ENCODE assay signal across 8 cellular contexts in the genomic region with DNA sequence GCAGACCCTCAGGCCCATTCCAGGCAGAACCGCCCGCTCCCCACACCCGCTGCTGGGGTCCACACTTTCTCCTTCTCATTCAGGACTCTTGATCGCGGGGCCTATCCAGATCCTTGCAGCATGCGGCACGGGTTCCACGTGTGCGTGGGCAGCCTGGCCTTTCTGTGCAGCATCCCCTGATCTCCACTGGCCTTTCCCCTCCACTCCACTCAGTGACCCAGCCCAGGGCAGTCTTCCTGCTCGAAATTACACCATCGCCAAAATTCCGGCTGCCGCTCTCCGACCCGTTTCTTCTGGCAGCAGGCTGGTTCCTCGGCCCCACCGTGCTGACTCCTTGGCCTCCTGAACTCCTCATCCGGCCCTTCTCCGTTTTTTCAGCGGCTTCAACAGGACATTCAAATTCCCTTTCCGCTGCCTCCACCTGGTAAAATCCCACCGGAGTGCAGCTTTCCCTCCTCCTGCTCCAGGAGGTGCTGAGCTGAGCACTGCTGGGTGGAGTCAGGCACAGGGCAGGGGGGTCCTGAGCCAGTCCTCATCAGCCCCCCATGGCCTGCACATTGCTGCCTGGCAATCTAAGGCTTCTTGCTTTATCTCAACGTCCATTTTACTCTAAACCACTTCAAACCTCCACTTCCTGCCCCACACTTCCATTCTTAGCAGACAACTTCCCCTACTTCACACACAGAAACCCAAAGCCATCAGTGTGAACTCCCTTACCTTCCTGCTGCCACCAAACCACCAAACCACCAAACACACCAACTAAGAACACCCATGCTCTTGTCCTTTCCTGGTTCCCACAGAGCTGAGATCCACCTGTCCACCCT. TPM values are rescaled to one million over a fixed set of nuclear protein-coding genes. Genes with fewer than 3 reads are reported as not detected.
DNase-seq lines count a peak whose midpoint lies in the region; ATAC-seq and TF ChIP-seq lines count a peak whose summit lies in the region.

No MANE protein-coding gene starts in this region.

- H3K4me3 Mint-ChIP-seq in activated B cell treated with CpG ODN at 0.5 μM for 24 hours = peak overlapping the region; percentile 42
- no peak overlapping the region for H3K4me3 Mint-ChIP-seq in type B pancreatic cell

- peak overlapping the region; percentile 90 for H3K27ac ChIP-seq in BLaER1

- POLR2A ChIA-PET in activated B cell treated with CpG ODN at 0.5 μM for 24 hours (lab: Charles Lee) = interaction anchor here (1.4 kb wide), 1 partner anchor 9 kb away, joined by 11 read pairs; the partner anchor contains the start of gene SFT2D1

- H3K27me3 Mint-ChIP-seq in activated B cell treated with CpG ODN at 0.5 μM for 24 hours (no peaks in the 10 kb centered on the region), type B pancreatic cell (no peaks in the 10 kb centered on the region)

- peak overlapping the region; percentile 70 for H3K27ac Mint-ChIP-seq in activated B cell treated with CpG ODN at 0.5 μM for 24 hours
- H3K27ac Mint-ChIP-seq in type B pancreatic cell = peak overlapping the region; percentile 71

- H3K9ac ChIP-seq in BLaER1 = peak overlapping the region; percentile 71

- DNase-seq in GM19238 (ENCODE audit: insufficient read length, low spot score) (peak; percentile 45), activated B cell treated with CpG ODN at 0.5 μM for 24 hours (no peak), type B pancreatic cell (ENCODE audit: extremely low spot score, unreplicated experiment) (no peak), cardiac septum (ENCODE audit: low spot score) (no peak), NCI-H1417 (lab: John Stamatoyannopoulos, UW) (no peak), NCI-H2081 (lab: John Stamatoyannopoulos, UW) (no peak)

- H3K36me3 ChIP-seq in BLaER1 = peaks cover 61% of the 10 kb centered on the region

- peaks cover 35% of the 10 kb centered on the region for H3K36me3 Mint-ChIP-seq in activated B cell treated with CpG ODN at 0.5 μM for 24 hours (ENCODE audit: low read depth)
- peaks cover 17% of the 10 kb centered on the region for H3K36me3 Mint-ChIP-seq in type B pancreatic cell

- peaks cover 11% of the 10 kb centered on the region for H3K4me1 Mint-ChIP-seq in activated B cell treated with CpG ODN at 0.5 μM for 24 hours
- peaks cover 18% of the 10 kb centered on the region for H3K4me1 Mint-ChIP-seq in type B pancreatic cell (ENCODE audit: unreplicated experiment)

- peak; percentile 55 for ATAC-seq in HG03135 (IDR thresholded peaks at IDR 0.05; ENCODE audit: unreplicated experiment)
- peak; percentile 64 for ATAC-seq in activated B cell treated with CpG ODN at 0.5 μM for 24 hours (ENCODE audit: low read depth)

- peak overlapping the region; percentile 58 for H3K4me3 ChIP-seq in BLaER1

- CTCF ChIA-PET in activated B cell treated with CpG ODN at 0.5 μM for 24 hours (lab: Charles Lee) = interaction anchor here (1.0 to 2.8 kb wide), 2 partner anchors 10 to 48 kb away, joined by 3 to 7 read pairs; no protein-coding TSS in a partner anchor

- TF ChIP-seq CTCF in activated B cell treated with CpG ODN at 0.5 μM for 24 hours (IDR thresholded peaks at IDR 0.05) (no peak), type B pancreatic cell (conservative IDR thresholded peaks at IDR 0.05) (no peak)

- peaks cover 88% of the 10 kb centered on the region for H4K20me1 ChIP-seq in BLaER1

- peaks cover 75% of the 10 kb centered on the region for H3K4me1 ChIP-seq in BLaER1

- peak overlapping the region; percentile 99 for H3K4me2 ChIP-seq in BLaER1

- intact Hi-C loops in activated B cell treated with CpG ODN at 0.5 μM for 24 hours (cut with micrococcal nuclease) = loop anchor here (1.0 kb wide), 1 partner anchor 8 kb away; no protein-coding TSS in a partner anchor
- intact Hi-C loops in cardiac septum (cut with DNase I) = no loop called here

- no peaks in the 10 kb centered on the region for H3K9me3 ChIP-seq in BLaER1

- no peaks in the 10 kb centered on the region for H3K27me3 ChIP-seq in BLaER1

- no peaks in the 10 kb centered on the region for H3K9me3 Mint-ChIP-seq in activated B cell treated with CpG ODN at 0.5 μM for 24 hours
- H3K9me3 Mint-ChIP-seq in type B pancreatic cell = no peaks in the 10 kb centered on the region

RNA-seq across cellular contexts. Expression of gene SFT2D1, which starts 9.0 kb away (rescaled TPM):
- total RNA-seq in activated B cell treated with CpG ODN at 0.5 μM for 24 hours (44.6 and 49.5 TPM in 2 replicates), type B pancreatic cell (ENCODE audit: low replicate concordance) (29.5 and 36.0 TPM in 2 replicates), cardiac septum (25.1 TPM)

RNA-seq across cellular contexts. Expression of gene PRR18, which starts 25.2 kb away (rescaled TPM):
- total RNA-seq in activated B cell treated with CpG ODN at 0.5 μM for 24 hours (0.10 TPM in 1 of 2 replicates, not detected in the other), type B pancreatic cell (ENCODE audit: low replicate concordance) (0.80 and 1.5 TPM in 2 replicates), cardiac septum (0.13 TPM)

RNA-seq across cellular contexts. Expression of gene MPC1, which starts 49.4 kb away (rescaled TPM):
- total RNA-seq in activated B cell treated with CpG ODN at 0.5 μM for 24 hours (16.7 and 17.3 TPM in 2 replicates), type B pancreatic cell (ENCODE audit: low replicate concordance) (40.9 and 45.8 TPM in 2 replicates), cardiac septum (396 TPM)
